In genomic region chrX:66163849-66164401, GRCh38 we compare ENCODE assay signal across 1 cellular context.
TF ChIP-seq lines count a peak whose summit lies in the region.

TSS of gene HEPH (plus strand) at chrX:66164247. CDS start at chrX:66170571, 6,324 bp downstream.

TF ChIP-seq in K562, 482 proteins besides CTCF, POLR2A, EP300 and RAD21 (continued from another document and continues in another):
- no peak for TF ChIP-seq MBD1 (CRISPR knock-in tag; IDR thresholded peaks at IDR 0.05)
- no peak for TF ChIP-seq NFE2 (IDR thresholded peaks at IDR 0.05; ENCODE audit: low read depth)
- TF ChIP-seq SRF (CRISPR knock-in tag; IDR thresholded peaks at IDR 0.05) = no peak; a peak in 1 of 4 replicates
- TF ChIP-seq FOXJ3 (CRISPR knock-in tag; IDR thresholded peaks at IDR 0.05) = no peak
- TF ChIP-seq SOX6 (IDR thresholded peaks at IDR 0.05) = peak; percentile 42; the same call in 1 of the 2 replicates
- TF ChIP-seq TARDBP (IDR thresholded peaks at IDR 0.05) = 0 out of 2 replicates have a peak, but pooled peaks have one; percentile 21
- TF ChIP-seq MAZ (CRISPR knock-in tag; conservative IDR thresholded peaks at IDR 0.05 in 1 of 2, IDR thresholded peaks at IDR 0.05 in 1 of 2) = peak in 1 of 2 experiments; percentile 70; a peak in 3 of 4 replicates
- no peak for TF ChIP-seq PRMT5 (CRISPR knock-in tag; IDR thresholded peaks at IDR 0.05)
- peak; percentile 89 for TF ChIP-seq HDAC3 (IDR thresholded peaks at IDR 0.05; ENCODE audit: borderline replicate concordance, partially characterized antibody)
- no peak for TF ChIP-seq RBM39 (optimal IDR thresholded peaks at IDR 0.05; ENCODE audit: low read depth, low read length)
- TF ChIP-seq ZNF551 (CRISPR knock-in tag; IDR thresholded peaks at IDR 0.05) = no peak
- TF ChIP-seq ZNF134 (CRISPR knock-in tag; conservative IDR thresholded peaks at IDR 0.05) = no peak
- no peak for TF ChIP-seq HNRNPH1 (optimal IDR thresholded peaks at IDR 0.05; ENCODE audit: low read depth, low read length)
- TF ChIP-seq ZNF76 (CRISPR knock-in tag; IDR thresholded peaks at IDR 0.05; ENCODE audit: borderline replicate concordance) = no peak
- TF ChIP-seq PML (IDR thresholded peaks at IDR 0.05; ENCODE audit: low read length) = peak; percentile 47; the same call in 1 of the 2 replicates
- TF ChIP-seq ZNF23 (CRISPR knock-in tag; IDR thresholded peaks at IDR 0.05) = no peak
- no peak for TF ChIP-seq ZNF699 (CRISPR knock-in tag; IDR thresholded peaks at IDR 0.05; ENCODE audit: insufficient replicate concordance)
- TF ChIP-seq BDP1 (IDR thresholded peaks at IDR 0.05; ENCODE audit: insufficient read depth, insufficient read length) = no peak
- TF ChIP-seq CREB5 (CRISPR knock-in tag; IDR thresholded peaks at IDR 0.05) = no peak
- TF ChIP-seq EP400 (IDR thresholded peaks at IDR 0.05) = peak; percentile 51; the same call in 1 of the 2 replicates
- TF ChIP-seq SP1 (CRISPR knock-in tag; IDR thresholded peaks at IDR 0.05) = 0 out of 2 replicates have a peak, but pooled peaks have one; percentile 62
- peak; percentile 50; the same call in 1 of the 2 replicates for TF ChIP-seq EHMT2 (IDR thresholded peaks at IDR 0.05)
- no peak for TF ChIP-seq NCOA4 (IDR thresholded peaks at IDR 0.05; ENCODE audit: partially characterized antibody)
- TF ChIP-seq ATF6 (CRISPR knock-in tag; IDR thresholded peaks at IDR 0.05) = no peak
- TF ChIP-seq KDM5B (IDR thresholded peaks at IDR 0.05; ENCODE audit: insufficient replicate concordance, low read depth, low read length) = peak; percentile 78
- peak; percentile 76 for TF ChIP-seq TAF1 (IDR thresholded peaks at IDR 0.05; ENCODE audit: control insufficient read depth, extremely low read depth, insufficient read depth, low read length, severe bottlenecking)
- TF ChIP-seq PRDM10 (IDR thresholded peaks at IDR 0.05; ENCODE audit: partially characterized antibody) = peak; percentile 40
- no peak for TF ChIP-seq WHSC1 (IDR thresholded peaks at IDR 0.05; ENCODE audit: low read length)
- TF ChIP-seq ATF1 (CRISPR knock-in tag; IDR thresholded peaks at IDR 0.05) = no peak
- TF ChIP-seq ATF1 (tag; IDR thresholded peaks at IDR 0.05) = peak; percentile 49; the same call in 1 of the 2 replicates
- TF ChIP-seq ARID3A (IDR thresholded peaks at IDR 0.05; ENCODE audit: borderline replicate concordance, low read depth, low read length) = peak; percentile 75
- TF ChIP-seq TEAD4 (IDR thresholded peaks at IDR 0.05; ENCODE audit: low read length) = peak; percentile 78
- no peak for TF ChIP-seq TEAD4 (CRISPR knock-in tag; IDR thresholded peaks at IDR 0.05; ENCODE audit: borderline replicate concordance)
- TF ChIP-seq TOE1 (IDR thresholded peaks at IDR 0.05; ENCODE audit: borderline replicate concordance) = peak; percentile 78; the same call in 1 of the 2 replicates
- no peak for TF ChIP-seq TOE1 (CRISPR knock-in tag; IDR thresholded peaks at IDR 0.05; ENCODE audit: borderline replicate concordance, low read depth)
- TF ChIP-seq ZNF717 (CRISPR knock-in tag; IDR thresholded peaks at IDR 0.05) = no peak
- TF ChIP-seq GABPA (tag; conservative IDR thresholded peaks at IDR 0.05; ENCODE audit: low read depth) = 0 out of 2 replicates have a peak, but pooled peaks have one; percentile 29
- TF ChIP-seq TAF15 (IDR thresholded peaks at IDR 0.05; ENCODE audit: low read depth, low read length) = no peak
- TF ChIP-seq HNRNPLL (IDR thresholded peaks at IDR 0.05; ENCODE audit: low read depth, low read length, poor library complexity, severe bottlenecking) = no peak
- peak; percentile 26; the same call in 1 of the 2 replicates for TF ChIP-seq CXXC5 (CRISPR knock-in tag; IDR thresholded peaks at IDR 0.05)
- TF ChIP-seq DPF2 (IDR thresholded peaks at IDR 0.05) = peak; percentile 60
- no peak for TF ChIP-seq BRF2 (IDR thresholded peaks at IDR 0.05; ENCODE audit: borderline replicate concordance, insufficient read depth, insufficient read length)
- 0 out of 2 replicates have a peak, but pooled peaks have one; percentile 28 for TF ChIP-seq HCFC1 (IDR thresholded peaks at IDR 0.05; ENCODE audit: low read depth, low read length)
